In the genomic region with DNA sequence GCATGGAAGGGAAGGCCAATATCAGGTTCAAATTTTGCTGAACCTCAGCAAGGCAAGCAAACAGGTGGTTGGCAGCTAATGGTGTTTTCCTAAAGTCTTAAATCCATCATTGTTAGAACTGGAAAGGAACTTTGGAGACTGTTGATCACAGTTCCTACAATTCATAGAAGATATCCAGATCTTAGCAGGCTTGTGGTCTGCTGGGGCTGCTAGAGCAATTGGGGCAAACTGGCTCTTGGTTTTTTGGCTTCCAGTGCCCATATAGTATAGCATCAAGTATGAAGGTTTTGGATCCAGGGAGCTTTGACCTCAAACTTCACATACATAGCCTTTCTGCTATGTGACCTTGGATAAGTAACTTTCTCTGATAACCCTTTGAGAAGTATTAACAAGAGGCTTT, we compare ENCODE assay signal across 11 cellular contexts.
"Had no signal": no experiment of that assay in that cellular context is flagged by ENCODE, and none has a peak within 500 bp of the region (broad histone marks: within the 10 kb centered on the region; RNA-seq: fewer than 3 reads in every experiment).

No MANE protein-coding gene starts in this region.

- H3K27ac ChIP-seq: GM23248 had no signal

- FAIRE-seq: H1, H54 had no signal

- H3K4me2 ChIP-seq: GM23338 had no signal

- DNase-seq: GM23248, GOT3, H7, H9, HCEC 1CT, HFFc6 had no signal

- H3K9me3 Mint-ChIP-seq: GM23338, H9, HFFc6 had no signal

- H2AFZ ChIP-seq: GM23248, GM23338 had no signal

- H3K4me1 ChIP-seq: HAP-1 had no signal

- H3K4me3 ChIP-seq: GM23248, GM23338, HAP-1 had no signal

- H3K27ac Mint-ChIP-seq: GM23338, H9, HFFc6 had no signal

- H3K9me3 ChIP-seq: HAP-1 had no signal

- H3K4me3 Mint-ChIP-seq: GM23338, H9, HFFc6 had no signal

- ATAC-seq: GM23338, HCT116 had no signal

- H3K9ac ChIP-seq: GM23248 had no signal
